3 cellular contexts compared by ENCODE assay signal in genomic region chr19:44767295-44768180, GRCh38.
A peak's percentile ranks its signal among the peaks of the same experiment; 100 is the strongest.
TF ChIP-seq lines count a peak whose summit lies in the region.

No MANE protein-coding gene starts in this region.

TF ChIP-seq in HCT116, 20 proteins besides CTCF, POLR2A, EP300 and RAD21:
- TF ChIP-seq ZBTB33 (IDR thresholded peaks at IDR 0.05; ENCODE audit: extremely low read depth, insufficient replicate concordance, low read length) (no peak), SP1 (IDR thresholded peaks at IDR 0.05; ENCODE audit: low read depth) (no peak), JUND (IDR thresholded peaks at IDR 0.05) (no peak), POLR2AphosphoS5 (IDR thresholded peaks at IDR 0.05; ENCODE audit: low read depth, low read length) (no peak), FOSL1 (IDR thresholded peaks at IDR 0.05; ENCODE audit: low read depth) (no peak), CEBPB (IDR thresholded peaks at IDR 0.05; ENCODE audit: low read depth) (no peak), SIN3A (IDR thresholded peaks at IDR 0.05; ENCODE audit: low read depth) (no peak), ZFX (IDR thresholded peaks at IDR 0.05) (no peak), EZH2 (IDR thresholded peaks at IDR 0.05) (no peak), EGR1 (IDR thresholded peaks at IDR 0.05; ENCODE audit: low read depth) (no peak)
TF ChIP-seq in HCT116: peak in this region for 0.

TF ChIP-seq in WTC11, 78 proteins besides CTCF, POLR2A, EP300 and RAD21:
- TF ChIP-seq ZMAT4 (CRISPR knock-in tag; IDR thresholded peaks at IDR 0.05), result no peak
- TF ChIP-seq GTF2I (CRISPR knock-in tag; conservative IDR thresholded peaks at IDR 0.05), result 0 out of 2 replicates have a peak, but pooled peaks have one; percentile 26

TF ChIP-seq in SK-N-SH treated with all-trans-retinoic acid at 6 μM for 48 hours, 23 proteins besides CTCF, POLR2A, EP300 and RAD21:
- TF ChIP-seq TCF4 (CRISPR knock-in tag; IDR thresholded peaks at IDR 0.05; ENCODE audit: borderline replicate concordance) (no peak), ZNF565 (CRISPR knock-in tag; conservative IDR thresholded peaks at IDR 0.05; ENCODE audit: low read depth) (no peak), CSDC2 (CRISPR knock-in tag; IDR thresholded peaks at IDR 0.05) (no peak), ESRRG (CRISPR knock-in tag; IDR thresholded peaks at IDR 0.05) (no peak), ZC3H10 (CRISPR knock-in tag; IDR thresholded peaks at IDR 0.05) (no peak), TSHZ2 (CRISPR knock-in tag; IDR thresholded peaks at IDR 0.05) (no peak), POU6F1 (CRISPR knock-in tag; IDR thresholded peaks at IDR 0.05; ENCODE audit: borderline replicate concordance, low read depth) (no peak), PPARA (CRISPR knock-in tag; IDR thresholded peaks at IDR 0.05; ENCODE audit: borderline replicate concordance) (no peak), TOX (CRISPR knock-in tag; IDR thresholded peaks at IDR 0.05; ENCODE audit: borderline replicate concordance) (no peak)
TF ChIP-seq in SK-N-SH treated with all-trans-retinoic acid at 6 μM for 48 hours: peak in this region for 0.
